Comparison of ENCODE assay signal across 8 cellular contexts in genomic region chr5:140402258-140403074, GRCh38. TPM values are rescaled to one million over a fixed set of nuclear protein-coding genes. Genes with fewer than 3 reads are reported as not detected.
DNase-seq lines count a peak whose midpoint lies in the region; ATAC-seq and TF ChIP-seq lines count a peak whose summit lies in the region.

No MANE protein-coding gene starts in this region.

- DNase-seq in DMS114 treated with DMSO at 0.1 percent for 48 hours (lab: John Stamatoyannopoulos, UW; ENCODE audit: unreplicated experiment) (peak; percentile 80), RWPE1 (ENCODE audit: low spot score) (peak; percentile 52), activated gamma-delta T cell (lab: John Stamatoyannopoulos, UW) (peak; percentile 32), germinal center (ENCODE audit: low spot score) (peak; percentile 30), ovary (peak in 1 of 5 donors; percentile 27), tibial nerve (ENCODE audit: low spot score in 2 of 2) (peak in 1 of 2 donors; percentile 19)

- H3K4me1 ChIP-seq in ovary (ENCODE audit: insufficient read depth): peaks cover 20% of the 10 kb centered on the region
- peaks cover 4 to 53% (median 20%) of the 10 kb centered on the region in 4 donors for H3K4me1 ChIP-seq in tibial nerve

- TF ChIP-seq CTCF in RWPE1 (conservative IDR thresholded peaks at IDR 0.05; ENCODE audit: low read depth): no peak
- TF ChIP-seq CTCF in ovary (IDR thresholded peaks at IDR 0.05): no peak
- no peak for TF ChIP-seq CTCF in tibial nerve (IDR thresholded peaks at IDR 0.05)

- H3K4me3 ChIP-seq in ovary: peak overlapping the region; percentile 100
- H3K4me3 ChIP-seq in tibial nerve: peak overlapping the region; percentile 77 to 96 (median 89)

- WGBS in ovary, 3 donors: 2 to 3% (median 2%) methylated on average over 31 to 36 of the region's 36 CpGs
- 6 to 13% methylated on average over 18 to 32 of the region's 36 CpGs for WGBS in tibial nerve, 2 donors

- POLR2A ChIA-PET in RWPE1 (lab: Yijun Ruan, JAX; ENCODE audit: low non-redundant PET): interaction anchor here (0.6 to 1.3 kb wide), 5 partner anchors 10 to 56 kb away, joined by 3 to 8 read pairs (median 4); partner anchors contain the start of gene HBEGF

- TF ChIP-seq EP300 in ovary (IDR thresholded peaks at IDR 0.05) (no peak), tibial nerve (IDR thresholded peaks at IDR 0.05) (no peak)

- CTCF ChIA-PET in RWPE1 (lab: Yijun Ruan, JAX): interaction anchor here (0.7 to 3.0 kb wide), 2 partner anchors 29 to 368 kb away, joined by 3 to 19 read pairs; no protein-coding TSS in a partner anchor

- H3K27ac ChIP-seq in RWPE1: peak overlapping the region; percentile 91
- H3K27ac ChIP-seq in ovary: peak overlapping the region; percentile 81 to 91
- peak overlapping the region; percentile 85 to 98 (median 98) for H3K27ac ChIP-seq in tibial nerve

- TF ChIP-seq POLR2A in ovary (IDR thresholded peaks at IDR 0.05): no peak
- TF ChIP-seq POLR2A in tibial nerve (IDR thresholded peaks at IDR 0.05): no peak

- no peaks in the 10 kb centered on the region for H3K36me3 ChIP-seq in ovary
- peaks cover 0 to 6% (median 0%) of the 10 kb centered on the region in 3 donors for H3K36me3 ChIP-seq in tibial nerve

- H3K27me3 ChIP-seq in ovary (no peaks in the 10 kb centered on the region), tibial nerve (no peaks in the 10 kb centered on the region)

- H3K9me3 ChIP-seq in ovary (no peaks in the 10 kb centered on the region), tibial nerve (no peaks in the 10 kb centered on the region)

- ATAC-seq in HG03064 (IDR thresholded peaks at IDR 0.05; ENCODE audit: low read depth, unreplicated experiment) (peak; percentile 2), HG03135 (IDR thresholded peaks at IDR 0.05; ENCODE audit: unreplicated experiment) (no peak)

- intact Hi-C loops in ovary (cut with DNase I): loop anchor here in 2 of 4 donors (5.0 to 10.0 kb wide), 3 partner anchors 145 to 242 kb away; partner anchors contain the start of genes EIF4EBP3 (in 1 of the 2), IK (in 1 of the 2), NDUFA2 (in 1 of the 2) and TMCO6 (in 1 of the 2)

RNA-seq across cellular contexts. Expression of gene ANKHD1, which starts 0.8 kb away (rescaled TPM):
- total RNA-seq in ovary: 100 to 1,000 TPM in 5 of 7 donors, 10 to 100 TPM in 2; 72.0 to 141 (median 119) TPM
- 10 to 100 TPM; 48.3 to 85.5 TPM for polyA plus RNA-seq in ovary
- 100 to 1,000 TPM; 119 to 212 (median 162) TPM for total RNA-seq in tibial nerve

RNA-seq across cellular contexts. Expression of gene SLC4A9, which starts 42.5 kb away (rescaled TPM):
- total RNA-seq in ovary (under 1 TPM in 1 of 7 donors, not detected in 6; 0.13 TPM), tibial nerve (not detected)
- polyA plus RNA-seq in ovary: not detected

RNA-seq across cellular contexts. Expression of gene HBEGF, which starts 56.1 kb away (rescaled TPM):
- total RNA-seq in ovary (10 to 100 TPM in 1 of 7 donors, 1 to 10 TPM in 6; 1.5 to 14.5 (median 5.6) TPM), tibial nerve (10 to 100 TPM; 27.1 to 30.9 (median 27.8) TPM)
- polyA plus RNA-seq in ovary: 10 to 100 TPM in 1 of 2 donors, 1 to 10 TPM in 1; 3.4 to 10.8 TPM
